15 cellular contexts compared by ENCODE assay signal in genomic region chr21:37787456-37787855, GRCh38.
DNase-seq lines count a peak whose midpoint lies in the region; ATAC-seq and TF ChIP-seq lines count a peak whose summit lies in the region.
"Had no signal": no experiment of that assay in that cellular context is flagged by ENCODE, and none has a peak within 500 bp of the region (broad histone marks: within the 10 kb centered on the region; RNA-seq: fewer than 3 reads in every experiment).

No MANE protein-coding gene starts in this region.

- H3K4me3 ChIP-seq in astrocyte of the spinal cord (ENCODE audit: low read depth, low read length) = no peak overlapping the region
- no peak overlapping the region for H3K4me3 ChIP-seq in aorta (ENCODE audit: low read length in 2 of 2)
- H3K4me3 ChIP-seq: mucosa of descending colon, right lobe of liver, thyroid gland had no signal

- H3K4me1 ChIP-seq in aorta (ENCODE audit: control insufficient read depth in 1 of 2, insufficient read depth in 2 of 2, low read length in 2 of 2) = peaks cover 0 to 2% of the 10 kb centered on the region in 2 donors
- H3K4me1 ChIP-seq: right lobe of liver, thyroid gland had no signal

- H3K4me3 Mint-ChIP-seq in HFFc6 = no peak overlapping the region; the same call in 1 of the 2 replicates
- H3K4me3 Mint-ChIP-seq: activated CD8-positive, alpha-beta T cell treated with anti-CD3 and anti-CD28 coated beads for 36 hours had no signal

- peak overlapping the region; percentile 84 for H3K27ac Mint-ChIP-seq in HFFc6
- H3K27ac Mint-ChIP-seq: activated CD8-positive, alpha-beta T cell treated with anti-CD3 and anti-CD28 coated beads for 36 hours had no signal

- in situ Hi-C loops in astrocyte of the spinal cord (cut with HindIII; ENCODE audit: low sequenced_read_pairs) = no loop called here

- intact Hi-C loops in aorta (cut with DNase I) = no loop called here

- peaks cover 2% of the 10 kb centered on the region for H3K9me3 ChIP-seq in aorta (ENCODE audit: control insufficient read depth, low read length)
- H3K9me3 ChIP-seq: mucosa of descending colon, right lobe of liver, thyroid gland had no signal

- WGBS in aorta, 2 donors = 9 to 27% methylated on average over 1 of the region's 1 CpG

- peaks cover 47% of the 10 kb centered on the region for H3K4me1 Mint-ChIP-seq in HFFc6 (ENCODE audit: low read depth)

- DNase-seq in HFFc6 (peak; percentile 76), astrocyte of the spinal cord (ENCODE audit: low read depth, low spot score) (peak; percentile 87), iris pigment epithelial cell (ENCODE audit: low read depth) (peak; percentile 87), aorta (no peak)
- DNase-seq: activated CD8-positive, alpha-beta T cell treated with anti-CD3 and anti-CD28 coated beads for 36 hours; activated naive CD4-positive, alpha-beta T cell treated with anti-CD3 and anti-CD28 coated beads, Interleukin-2, amount 50 U/mL, for 16 hours; hypothalamus; Karpas-422; mucosa of descending colon; right lobe of liver; thyroid gland had no signal

- no peaks in the 10 kb centered on the region for H3K27me3 ChIP-seq in aorta (ENCODE audit: control insufficient read depth in 1 of 2, insufficient read depth in 2 of 2, low read length in 1 of 2)
- H3K27me3 ChIP-seq: right lobe of liver, thyroid gland had no signal

- peaks cover 26% of the 10 kb centered on the region for H3K36me3 Mint-ChIP-seq in HFFc6 (ENCODE audit: low read depth)

- peak overlapping the region; percentile 18 to 96 for H3K27ac ChIP-seq in aorta (ENCODE audit: low read depth in 1 of 2, low read length in 2 of 2)
- H3K27ac ChIP-seq: right lobe of liver, thyroid gland had no signal

- peaks cover 15% of the 10 kb centered on the region for H3K9me3 Mint-ChIP-seq in HFFc6
- H3K9me3 Mint-ChIP-seq: activated CD8-positive, alpha-beta T cell treated with anti-CD3 and anti-CD28 coated beads for 36 hours had no signal

- no peak for TF ChIP-seq CTCF in HFFc6 (IDR thresholded peaks at IDR 0.05)
- no peak for TF ChIP-seq CTCF in astrocyte of the spinal cord (IDR thresholded peaks at IDR 0.05; ENCODE audit: low read depth, low read length)

- peaks cover 1% of the 10 kb centered on the region; the same call in 1 of the 2 replicates for H3K27me3 Mint-ChIP-seq in HFFc6 (ENCODE audit: insufficient read depth)

- H3K36me3 ChIP-seq in aorta (ENCODE audit: control insufficient read depth in 1 of 2, insufficient read depth in 2 of 2, low read length in 1 of 2) = no peaks in the 10 kb centered on the region
- H3K36me3 ChIP-seq: right lobe of liver, thyroid gland had no signal

- ATAC-seq in aorta (ENCODE audit: low FRiP score) = no peak
- no peak for ATAC-seq in HG03460 (IDR thresholded peaks at IDR 0.05; ENCODE audit: unreplicated experiment)
- no peak for ATAC-seq in HG02870 (IDR thresholded peaks at IDR 0.05; ENCODE audit: unreplicated experiment)
- no peak for ATAC-seq in esophagus mucosa
- ATAC-seq: activated CD8-positive, alpha-beta T cell treated with anti-CD3 and anti-CD28 coated beads for 36 hours; mucosa of descending colon; Panc1; right lobe of liver had no signal

Comparison
In these comparisons a context has a peak if more than half of its experiments do, and no peak if none do; other contexts are left out.
1. DNase-seq: peak in HFFc6 (single experiment), astrocyte of the spinal cord (single experiment) and iris pigment epithelial cell (single experiment); none in aorta (0 of 2).